Comparison of ENCODE assay signal across 11 cellular contexts in genomic region chr11:12269104-12269441, GRCh38.
DNase-seq lines count a peak whose midpoint lies in the region; ATAC-seq and TF ChIP-seq lines count a peak whose summit lies in the region.
"Had no signal": no experiment of that assay in that cellular context is flagged by ENCODE, and none has a peak within 500 bp of the region (broad histone marks: within the 10 kb centered on the region; RNA-seq: fewer than 3 reads in every experiment).

No MANE protein-coding gene starts in this region.

- no peaks in the 10 kb centered on the region for H3K27me3 Mint-ChIP-seq in activated CD4-positive, alpha-beta memory T cell treated with anti-CD3 and anti-CD28 coated beads, Interleukin-2, amount 10 ng/mL, durations not matched to agents 7 days and 5 days
- H3K27me3 Mint-ChIP-seq: activated CD4-positive, alpha-beta T cell treated with anti-CD3 and anti-CD28 coated beads, Interleukin-2, amount 10 ng/mL, durations not matched to agents 7 days and 5 days; stimulated activated naive B cell treated with anti-CD40 and anti-IgM and Interleukin-4, amounts not matched to agents 10 μg/mL and 1 μg/mL and 100 μg/mL, for 72 hours had no signal

- H3K4me3 Mint-ChIP-seq in activated CD4-positive, alpha-beta memory T cell treated with anti-CD3 and anti-CD28 coated beads, Interleukin-2, amount 10 ng/mL, durations not matched to agents 7 days and 5 days = no peak overlapping the region
- H3K4me3 Mint-ChIP-seq: activated CD4-positive, alpha-beta T cell treated with anti-CD3 and anti-CD28 coated beads, Interleukin-2, amount 10 ng/mL, durations not matched to agents 7 days and 5 days; stimulated activated naive B cell treated with anti-CD40 and anti-IgM and Interleukin-4, amounts not matched to agents 10 μg/mL and 1 μg/mL and 100 μg/mL, for 72 hours had no signal

- no peak overlapping the region for H3K27ac Mint-ChIP-seq in activated CD4-positive, alpha-beta memory T cell treated with anti-CD3 and anti-CD28 coated beads, Interleukin-2, amount 10 ng/mL, durations not matched to agents 7 days and 5 days
- H3K27ac Mint-ChIP-seq: activated CD4-positive, alpha-beta T cell treated with anti-CD3 and anti-CD28 coated beads, Interleukin-2, amount 10 ng/mL, durations not matched to agents 7 days and 5 days; stimulated activated naive B cell treated with anti-CD40 and anti-IgM and Interleukin-4, amounts not matched to agents 10 μg/mL and 1 μg/mL and 100 μg/mL, for 72 hours had no signal

- no peaks in the 10 kb centered on the region for H3K4me1 Mint-ChIP-seq in activated CD4-positive, alpha-beta memory T cell treated with anti-CD3 and anti-CD28 coated beads, Interleukin-2, amount 10 ng/mL, durations not matched to agents 7 days and 5 days
- H3K4me1 Mint-ChIP-seq: activated CD4-positive, alpha-beta T cell treated with anti-CD3 and anti-CD28 coated beads, Interleukin-2, amount 10 ng/mL, durations not matched to agents 7 days and 5 days; stimulated activated naive B cell treated with anti-CD40 and anti-IgM and Interleukin-4, amounts not matched to agents 10 μg/mL and 1 μg/mL and 100 μg/mL, for 72 hours had no signal

- H3K9me3 Mint-ChIP-seq in activated CD4-positive, alpha-beta memory T cell treated with anti-CD3 and anti-CD28 coated beads, Interleukin-2, amount 10 ng/mL, durations not matched to agents 7 days and 5 days = no peaks in the 10 kb centered on the region
- H3K9me3 Mint-ChIP-seq: activated CD4-positive, alpha-beta T cell treated with anti-CD3 and anti-CD28 coated beads, Interleukin-2, amount 10 ng/mL, durations not matched to agents 7 days and 5 days; stimulated activated naive B cell treated with anti-CD40 and anti-IgM and Interleukin-4, amounts not matched to agents 10 μg/mL and 1 μg/mL and 100 μg/mL, for 72 hours had no signal

- H3K4me1 ChIP-seq in lower lobe of right lung = peaks cover 13% of the 10 kb centered on the region
- peaks cover 19% of the 10 kb centered on the region for H3K4me1 ChIP-seq in upper lobe of right lung
- H3K4me1 ChIP-seq: adrenal gland had no signal

- H3K4me3 ChIP-seq in epithelial cell of esophagus (ENCODE audit: low read length) (no peak overlapping the region), lower lobe of right lung (no peak overlapping the region), upper lobe of right lung (no peak overlapping the region)
- H3K4me3 ChIP-seq: adrenal gland had no signal

- TF ChIP-seq CTCF in epithelial cell of esophagus (IDR thresholded peaks at IDR 0.05; ENCODE audit: insufficient read depth, low read depth, low read length, missing control alignments) = no peak
- TF ChIP-seq CTCF in lower lobe of right lung (IDR thresholded peaks at IDR 0.05) = no peak
- TF ChIP-seq CTCF in upper lobe of right lung (IDR thresholded peaks at IDR 0.05) = no peak

- POLR2A ChIA-PET in activated CD4-positive, alpha-beta memory T cell treated with anti-CD3 and anti-CD28 coated beads, Interleukin-2, amount 10 ng/mL, durations not matched to agents 7 days and 5 days (lab: Charles Lee) = no interaction called here

- no peaks in the 10 kb centered on the region for H3K27me3 ChIP-seq in lower lobe of right lung (ENCODE audit: low read depth)
- H3K27me3 ChIP-seq in upper lobe of right lung = no peaks in the 10 kb centered on the region
- H3K27me3 ChIP-seq: adrenal gland had no signal

- H3K36me3 Mint-ChIP-seq in activated CD4-positive, alpha-beta memory T cell treated with anti-CD3 and anti-CD28 coated beads, Interleukin-2, amount 10 ng/mL, durations not matched to agents 7 days and 5 days (ENCODE audit: low read depth) = no peaks in the 10 kb centered on the region
- H3K36me3 Mint-ChIP-seq: stimulated activated naive B cell treated with anti-CD40 and anti-IgM and Interleukin-4, amounts not matched to agents 10 μg/mL and 1 μg/mL and 100 μg/mL, for 72 hours had no signal

- H3K27ac ChIP-seq in lower lobe of right lung = no peak overlapping the region
- peak overlapping the region; percentile 36 for H3K27ac ChIP-seq in upper lobe of right lung

- intact Hi-C loops in lower lobe of right lung (cut with DNase I) (no loop called here), upper lobe of right lung (cut with DNase I) (no loop called here)

- CTCF ChIA-PET in activated CD4-positive, alpha-beta memory T cell treated with anti-CD3 and anti-CD28 coated beads, Interleukin-2, amount 10 ng/mL, durations not matched to agents 7 days and 5 days (lab: Charles Lee) = interaction anchor here (2.5 kb wide), 1 partner anchor 16 kb away, joined by 5 read pairs; no protein-coding TSS in a partner anchor

- peaks cover 1% of the 10 kb centered on the region for H3K36me3 ChIP-seq in lower lobe of right lung
- peaks cover 6% of the 10 kb centered on the region for H3K36me3 ChIP-seq in upper lobe of right lung
- H3K36me3 ChIP-seq: adrenal gland had no signal

- DNase-seq in NCI-H69 (lab: John Stamatoyannopoulos, UW) (peak; percentile 74), epithelial cell of esophagus (ENCODE audit: low read depth) (peak; percentile 63), lower lobe of right lung (no peak), upper lobe of right lung (no peak), NCI-H345 treated with DMSO at 0.1 percent for 48 hours (lab: John Stamatoyannopoulos, UW; ENCODE audit: unreplicated experiment) (no peak), GM19240 (ENCODE audit: insufficient read length, low spot score) (no peak)
- DNase-seq in activated CD4-positive, alpha-beta memory T cell treated with anti-CD3 and anti-CD28 coated beads, Interleukin-2, amount 10 ng/mL, durations not matched to agents 7 days and 5 days = no peak
- DNase-seq: activated CD4-positive, alpha-beta T cell treated with anti-CD3 and anti-CD28 coated beads, Interleukin-2, amount 10 ng/mL, durations not matched to agents 7 days and 5 days; adrenal gland; NCI-H1048; stimulated activated naive B cell treated with anti-CD40 and anti-IgM and Interleukin-4, amounts not matched to agents 10 μg/mL and 1 μg/mL and 100 μg/mL, for 72 hours had no signal

- ATAC-seq in lower lobe of right lung = peak; percentile 69
- ATAC-seq in upper lobe of right lung = peak; percentile 72
- ATAC-seq: stimulated activated naive B cell treated with anti-CD40 and anti-IgM and Interleukin-4, amounts not matched to agents 10 μg/mL and 1 μg/mL and 100 μg/mL, for 72 hours had no signal

- no peaks in the 10 kb centered on the region for H3K9me3 ChIP-seq in lower lobe of right lung
- no peaks in the 10 kb centered on the region for H3K9me3 ChIP-seq in upper lobe of right lung
- H3K9me3 ChIP-seq: adrenal gland had no signal

Comparison
In these comparisons a context has a peak if more than half of its experiments do, and no peak if none do; other contexts are left out.
1. DNase-seq: peak in NCI-H69 (single experiment) and epithelial cell of esophagus (single experiment); none in lower lobe of right lung (single experiment), upper lobe of right lung (single experiment), NCI-H345 treated with DMSO at 0.1 percent for 48 hours (single experiment), GM19240 (single experiment) and activated CD4-positive, alpha-beta memory T cell treated with anti-CD3 and anti-CD28 coated beads, Interleukin-2, amount 10 ng/mL, durations not matched to agents 7 days and 5 days (single experiment).